Comparison of ENCODE assay signal across 1 cellular context in genomic region chr6:7295916-7296315, GRCh38.
TF ChIP-seq lines count a peak whose summit lies in the region.

No MANE protein-coding gene starts in this region.

TF ChIP-seq in GM12878, 131 proteins besides CTCF, POLR2A, EP300 and RAD21 (continues in another document):
- TF ChIP-seq JUND (IDR thresholded peaks at IDR 0.05; ENCODE audit: low read depth, low read length) = no peak
- TF ChIP-seq SRF (IDR thresholded peaks at IDR 0.05; ENCODE audit: low read depth in 2 of 2, low read length in 2 of 2) = no peak
- no peak for TF ChIP-seq RCOR1 (conservative IDR thresholded peaks at IDR 0.05; ENCODE audit: low read depth, low read length)
- TF ChIP-seq NR2C2 (IDR thresholded peaks at IDR 0.05; ENCODE audit: borderline replicate concordance, control insufficient read depth, insufficient read length, low read depth) = no peak
- no peak for TF ChIP-seq RELA (IDR thresholded peaks at IDR 0.05; ENCODE audit: borderline replicate concordance, partially characterized antibody)
- no peak for TF ChIP-seq MEF2A (IDR thresholded peaks at IDR 0.05; ENCODE audit: insufficient read depth, low read depth, low read length)
- TF ChIP-seq ZBED1 (IDR thresholded peaks at IDR 0.05; ENCODE audit: borderline replicate concordance) = no peak
- TF ChIP-seq ZNF207 (IDR thresholded peaks at IDR 0.05; ENCODE audit: borderline replicate concordance) = no peak
- TF ChIP-seq, protein P1, sequence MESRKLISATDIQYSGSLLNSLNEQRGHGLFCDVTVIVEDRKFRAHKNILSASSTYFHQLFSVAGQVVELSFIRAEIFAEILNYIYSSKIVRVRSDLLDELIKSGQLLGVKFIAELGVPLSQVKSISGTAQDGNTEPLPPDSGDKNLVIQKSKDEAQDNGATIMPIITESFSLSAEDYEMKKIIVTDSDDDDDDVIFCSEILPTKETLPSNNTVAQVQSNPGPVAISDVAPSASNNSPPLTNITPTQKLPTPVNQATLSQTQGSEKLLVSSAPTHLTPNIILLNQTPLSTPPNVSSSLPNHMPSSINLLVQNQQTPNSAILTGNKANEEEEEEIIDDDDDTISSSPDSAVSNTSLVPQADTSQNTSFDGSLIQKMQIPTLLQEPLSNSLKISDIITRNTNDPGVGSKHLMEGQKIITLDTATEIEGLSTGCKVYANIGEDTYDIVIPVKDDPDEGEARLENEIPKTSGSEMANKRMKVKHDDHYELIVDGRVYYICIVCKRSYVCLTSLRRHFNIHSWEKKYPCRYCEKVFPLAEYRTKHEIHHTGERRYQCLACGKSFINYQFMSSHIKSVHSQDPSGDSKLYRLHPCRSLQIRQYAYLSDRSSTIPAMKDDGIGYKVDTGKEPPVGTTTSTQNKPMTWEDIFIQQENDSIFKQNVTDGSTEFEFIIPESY (IDR thresholded peaks at IDR 0.05) = no peak
- TF ChIP-seq PAX5 (IDR thresholded peaks at IDR 0.05; ENCODE audit: borderline replicate concordance, low read depth, low read length) = no peak
- no peak for TF ChIP-seq MYB (IDR thresholded peaks at IDR 0.05; ENCODE audit: borderline replicate concordance, low read depth, low read length)
- no peak for TF ChIP-seq ESRRA (IDR thresholded peaks at IDR 0.05; ENCODE audit: low read length)
- TF ChIP-seq, protein P2, sequence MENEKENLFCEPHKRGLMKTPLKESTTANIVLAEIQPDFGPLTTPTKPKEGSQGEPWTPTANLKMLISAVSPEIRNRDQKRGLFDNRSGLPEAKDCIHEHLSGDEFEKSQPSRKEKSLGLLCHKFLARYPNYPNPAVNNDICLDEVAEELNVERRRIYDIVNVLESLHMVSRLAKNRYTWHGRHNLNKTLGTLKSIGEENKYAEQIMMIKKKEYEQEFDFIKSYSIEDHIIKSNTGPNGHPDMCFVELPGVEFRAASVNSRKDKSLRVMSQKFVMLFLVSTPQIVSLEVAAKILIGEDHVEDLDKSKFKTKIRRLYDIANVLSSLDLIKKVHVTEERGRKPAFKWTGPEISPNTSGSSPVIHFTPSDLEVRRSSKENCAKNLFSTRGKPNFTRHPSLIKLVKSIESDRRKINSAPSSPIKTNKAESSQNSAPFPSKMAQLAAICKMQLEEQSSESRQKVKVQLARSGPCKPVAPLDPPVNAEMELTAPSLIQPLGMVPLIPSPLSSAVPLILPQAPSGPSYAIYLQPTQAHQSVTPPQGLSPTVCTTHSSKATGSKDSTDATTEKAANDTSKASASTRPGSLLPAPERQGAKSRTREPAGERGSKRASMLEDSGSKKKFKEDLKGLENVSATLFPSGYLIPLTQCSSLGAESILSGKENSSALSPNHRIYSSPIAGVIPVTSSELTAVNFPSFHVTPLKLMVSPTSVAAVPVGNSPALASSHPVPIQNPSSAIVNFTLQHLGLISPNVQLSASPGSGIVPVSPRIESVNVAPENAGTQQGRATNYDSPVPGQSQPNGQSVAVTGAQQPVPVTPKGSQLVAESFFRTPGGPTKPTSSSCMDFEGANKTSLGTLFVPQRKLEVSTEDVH (IDR thresholded peaks at IDR 0.05; ENCODE audit: low read depth, partially characterized antibody) = no peak
- TF ChIP-seq, protein P3, sequence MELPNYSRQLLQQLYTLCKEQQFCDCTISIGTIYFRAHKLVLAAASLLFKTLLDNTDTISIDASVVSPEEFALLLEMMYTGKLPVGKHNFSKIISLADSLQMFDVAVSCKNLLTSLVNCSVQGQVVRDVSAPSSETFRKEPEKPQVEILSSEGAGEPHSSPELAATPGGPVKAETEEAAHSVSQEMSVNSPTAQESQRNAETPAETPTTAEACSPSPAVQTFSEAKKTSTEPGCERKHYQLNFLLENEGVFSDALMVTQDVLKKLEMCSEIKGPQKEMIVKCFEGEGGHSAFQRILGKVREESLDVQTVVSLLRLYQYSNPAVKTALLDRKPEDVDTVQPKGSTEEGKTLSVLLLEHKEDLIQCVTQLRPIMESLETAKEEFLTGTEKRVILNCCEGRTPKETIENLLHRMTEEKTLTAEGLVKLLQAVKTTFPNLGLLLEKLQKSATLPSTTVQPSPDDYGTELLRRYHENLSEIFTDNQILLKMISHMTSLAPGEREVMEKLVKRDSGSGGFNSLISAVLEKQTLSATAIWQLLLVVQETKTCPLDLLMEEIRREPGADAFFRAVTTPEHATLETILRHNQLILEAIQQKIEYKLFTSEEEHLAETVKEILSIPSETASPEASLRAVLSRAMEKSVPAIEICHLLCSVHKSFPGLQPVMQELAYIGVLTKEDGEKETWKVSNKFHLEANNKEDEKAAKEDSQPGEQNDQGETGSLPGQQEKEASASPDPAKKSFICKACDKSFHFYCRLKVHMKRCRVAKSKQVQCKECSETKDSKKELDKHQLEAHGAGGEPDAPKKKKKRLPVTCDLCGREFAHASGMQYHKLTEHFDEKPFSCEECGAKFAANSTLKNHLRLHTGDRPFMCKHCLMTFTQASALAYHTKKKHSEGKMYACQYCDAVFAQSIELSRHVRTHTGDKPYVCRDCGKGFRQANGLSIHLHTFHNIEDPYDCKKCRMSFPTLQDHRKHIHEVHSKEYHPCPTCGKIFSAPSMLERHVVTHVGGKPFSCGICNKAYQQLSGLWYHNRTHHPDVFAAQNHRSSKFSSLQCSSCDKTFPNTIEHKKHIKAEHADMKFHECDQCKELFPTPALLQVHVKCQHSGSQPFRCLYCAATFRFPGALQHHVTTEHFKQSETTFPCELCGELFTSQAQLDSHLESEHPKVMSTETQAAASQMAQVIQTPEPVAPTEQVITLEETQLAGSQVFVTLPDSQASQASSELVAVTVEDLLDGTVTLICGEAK (IDR thresholded peaks at IDR 0.05; ENCODE audit: borderline replicate concordance) = no peak
- no peak for TF ChIP-seq POLR2AphosphoS5 (IDR thresholded peaks at IDR 0.05; ENCODE audit: low read length)
- no peak for TF ChIP-seq SUZ12 (IDR thresholded peaks at IDR 0.05; ENCODE audit: unreplicated experiment)
- TF ChIP-seq EED (IDR thresholded peaks at IDR 0.05; ENCODE audit: low read depth) = no peak
- no peak for TF ChIP-seq PML (IDR thresholded peaks at IDR 0.05; ENCODE audit: low read length)
- TF ChIP-seq NFYA (IDR thresholded peaks at IDR 0.05; ENCODE audit: borderline replicate concordance, low read depth, low read length) = no peak
- no peak for TF ChIP-seq ZBTB11 (CRISPR knock-in tag; IDR thresholded peaks at IDR 0.05)
- no peak for TF ChIP-seq MYC (IDR thresholded peaks at IDR 0.05; ENCODE audit: insufficient read depth, insufficient read length, insufficient replicate concordance, low read length, severe bottlenecking)
- TF ChIP-seq SMAD5 (IDR thresholded peaks at IDR 0.05; ENCODE audit: low read depth) = no peak
- TF ChIP-seq HCFC1 (IDR thresholded peaks at IDR 0.05; ENCODE audit: low read length) = no peak
- TF ChIP-seq, protein P4, sequence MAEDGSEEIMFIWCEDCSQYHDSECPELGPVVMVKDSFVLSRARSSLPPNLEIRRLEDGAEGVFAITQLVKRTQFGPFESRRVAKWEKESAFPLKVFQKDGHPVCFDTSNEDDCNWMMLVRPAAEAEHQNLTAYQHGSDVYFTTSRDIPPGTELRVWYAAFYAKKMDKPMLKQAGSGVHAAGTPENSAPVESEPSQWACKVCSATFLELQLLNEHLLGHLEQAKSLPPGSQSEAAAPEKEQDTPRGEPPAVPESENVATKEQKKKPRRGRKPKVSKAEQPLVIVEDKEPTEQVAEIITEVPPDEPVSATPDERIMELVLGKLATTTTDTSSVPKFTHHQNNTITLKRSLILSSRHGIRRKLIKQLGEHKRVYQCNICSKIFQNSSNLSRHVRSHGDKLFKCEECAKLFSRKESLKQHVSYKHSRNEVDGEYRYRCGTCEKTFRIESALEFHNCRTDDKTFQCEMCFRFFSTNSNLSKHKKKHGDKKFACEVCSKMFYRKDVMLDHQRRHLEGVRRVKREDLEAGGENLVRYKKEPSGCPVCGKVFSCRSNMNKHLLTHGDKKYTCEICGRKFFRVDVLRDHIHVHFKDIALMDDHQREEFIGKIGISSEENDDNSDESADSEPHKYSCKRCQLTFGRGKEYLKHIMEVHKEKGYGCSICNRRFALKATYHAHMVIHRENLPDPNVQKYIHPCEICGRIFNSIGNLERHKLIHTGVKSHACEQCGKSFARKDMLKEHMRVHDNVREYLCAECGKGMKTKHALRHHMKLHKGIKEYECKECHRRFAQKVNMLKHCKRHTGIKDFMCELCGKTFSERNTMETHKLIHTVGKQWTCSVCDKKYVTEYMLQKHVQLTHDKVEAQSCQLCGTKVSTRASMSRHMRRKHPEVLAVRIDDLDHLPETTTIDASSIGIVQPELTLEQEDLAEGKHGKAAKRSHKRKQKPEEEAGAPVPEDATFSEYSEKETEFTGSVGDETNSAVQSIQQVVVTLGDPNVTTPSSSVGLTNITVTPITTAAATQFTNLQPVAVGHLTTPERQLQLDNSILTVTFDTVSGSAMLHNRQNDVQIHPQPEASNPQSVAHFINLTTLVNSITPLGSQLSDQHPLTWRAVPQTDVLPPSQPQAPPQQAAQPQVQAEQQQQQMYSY (CRISPR knock-in tag; IDR thresholded peaks at IDR 0.05) = no peak
- no peak for TF ChIP-seq BACH1 (IDR thresholded peaks at IDR 0.05; ENCODE audit: borderline replicate concordance)
- TF ChIP-seq, protein P5, sequence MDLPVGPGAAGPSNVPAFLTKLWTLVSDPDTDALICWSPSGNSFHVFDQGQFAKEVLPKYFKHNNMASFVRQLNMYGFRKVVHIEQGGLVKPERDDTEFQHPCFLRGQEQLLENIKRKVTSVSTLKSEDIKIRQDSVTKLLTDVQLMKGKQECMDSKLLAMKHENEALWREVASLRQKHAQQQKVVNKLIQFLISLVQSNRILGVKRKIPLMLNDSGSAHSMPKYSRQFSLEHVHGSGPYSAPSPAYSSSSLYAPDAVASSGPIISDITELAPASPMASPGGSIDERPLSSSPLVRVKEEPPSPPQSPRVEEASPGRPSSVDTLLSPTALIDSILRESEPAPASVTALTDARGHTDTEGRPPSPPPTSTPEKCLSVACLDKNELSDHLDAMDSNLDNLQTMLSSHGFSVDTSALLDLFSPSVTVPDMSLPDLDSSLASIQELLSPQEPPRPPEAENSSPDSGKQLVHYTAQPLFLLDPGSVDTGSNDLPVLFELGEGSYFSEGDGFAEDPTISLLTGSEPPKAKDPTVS (IDR thresholded peaks at IDR 0.05; ENCODE audit: low read depth, low read length) = no peak
- peak; percentile 96 for TF ChIP-seq MTA2 (IDR thresholded peaks at IDR 0.05; ENCODE audit: low read depth)
- no peak for TF ChIP-seq SIX5 (IDR thresholded peaks at IDR 0.05; ENCODE audit: low read depth, low read length, severe bottlenecking)
- TF ChIP-seq MEF2B (IDR thresholded peaks at IDR 0.05; ENCODE audit: partially characterized antibody, poor library complexity, severe bottlenecking) = peak; percentile 87
- 0 out of 2 replicates have a peak, but pooled peaks have one; percentile 42 for TF ChIP-seq BMI1 (IDR thresholded peaks at IDR 0.05; ENCODE audit: borderline replicate concordance)
- no peak for TF ChIP-seq LARP7 (IDR thresholded peaks at IDR 0.05)
- no peak for TF ChIP-seq NFXL1 (IDR thresholded peaks at IDR 0.05; ENCODE audit: borderline replicate concordance)
- TF ChIP-seq IKZF2 (IDR thresholded peaks at IDR 0.05) = no peak; a peak in 1 of 4 replicates
- no peak for TF ChIP-seq CEBPB (IDR thresholded peaks at IDR 0.05; ENCODE audit: borderline replicate concordance in 1 of 2, low read depth in 2 of 2, low read length in 2 of 2)
- TF ChIP-seq, protein P6, sequence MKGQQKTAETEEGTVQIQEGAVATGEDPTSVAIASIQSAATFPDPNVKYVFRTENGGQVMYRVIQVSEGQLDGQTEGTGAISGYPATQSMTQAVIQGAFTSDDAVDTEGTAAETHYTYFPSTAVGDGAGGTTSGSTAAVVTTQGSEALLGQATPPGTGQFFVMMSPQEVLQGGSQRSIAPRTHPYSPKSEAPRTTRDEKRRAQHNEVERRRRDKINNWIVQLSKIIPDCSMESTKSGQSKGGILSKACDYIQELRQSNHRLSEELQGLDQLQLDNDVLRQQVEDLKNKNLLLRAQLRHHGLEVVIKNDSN (IDR thresholded peaks at IDR 0.05; ENCODE audit: borderline replicate concordance, extremely low read length, insufficient read depth, low read depth, low read length) = no peak
- TF ChIP-seq TBL1XR1 (IDR thresholded peaks at IDR 0.05; ENCODE audit: low read depth, low read length) = no peak
- no peak for TF ChIP-seq SMAD1 (IDR thresholded peaks at IDR 0.05; ENCODE audit: low read depth, partially characterized antibody)
